ENCODE assay signal across 21 cellular contexts in the genomic region with DNA sequence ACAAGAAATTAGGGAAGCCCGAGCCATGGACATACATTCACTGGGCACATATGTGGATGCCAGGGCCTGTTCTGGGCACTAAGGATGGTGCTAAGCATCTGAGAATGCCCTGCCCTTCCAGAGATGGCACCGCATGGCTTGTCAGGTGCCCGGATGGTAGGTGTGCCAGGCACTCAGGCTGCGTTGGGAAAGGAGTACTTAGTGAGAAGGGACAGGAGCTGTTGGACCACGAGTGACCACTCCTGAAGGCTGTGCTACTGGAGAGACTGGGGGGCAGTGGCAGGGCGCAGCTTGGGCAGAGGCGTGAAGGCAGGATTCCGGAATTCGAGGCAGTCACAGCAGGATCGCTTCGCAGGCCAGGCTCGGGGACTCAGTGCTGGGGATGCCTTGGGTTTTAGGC. TPM values are rescaled to one million over a fixed set of nuclear protein-coding genes. Genes with fewer than 3 reads are reported as not detected.
DNase-seq lines count a peak whose midpoint lies in the region; ATAC-seq and TF ChIP-seq lines count a peak whose summit lies in the region.
"Had no signal": no experiment of that assay in that cellular context is flagged by ENCODE, and none has a peak within 500 bp of the region (broad histone marks: within the 10 kb centered on the region; RNA-seq: fewer than 3 reads in every experiment).

No MANE protein-coding gene starts in this region.

- POLR2A ChIA-PET in WTC11 (lab: Charles Lee) = interaction anchor here (0.5 kb wide), 1 partner anchor 22 kb away, joined by 3 read pairs; no protein-coding TSS in a partner anchor

- DNase-seq in H9 (no peak), WTC11 (ENCODE audit: low spot score) (no peak), mesenchymal stem cell (no peak), NCI-H345 (lab: John Stamatoyannopoulos, UW) (no peak)
- no peak for DNase-seq in stimulated activated effector memory CD8-positive, alpha-beta T cell treated with anti-CD3 and anti-CD28 coated beads, Interleukin-12 subunit alpha, Interleukin-12 subunit beta, amount 100 ng/mL, for 72 hours (ENCODE audit: low spot score in 2 of 2)
- DNase-seq: AML-193; CD4-positive, alpha-beta T cell; KG1; MM.1S; NCI-H2029; NCI-H446 treated with DMSO at 0.1 percent for 48 hours; NCI-H526; NCI-H82; NK-92 treated with Interleukin-12 subunit alpha and Interleukin-12 subunit beta, amount 100 ng/mL, for 24 hours; PC-3 had no signal

- H3K4me1 ChIP-seq in H9 (ENCODE audit: insufficient read depth, low read length) (no peaks in the 10 kb centered on the region), mesenchymal stem cell (ENCODE audit: control insufficient read depth, insufficient read depth, low read depth, low read length) (no peaks in the 10 kb centered on the region)
- H3K4me1 ChIP-seq: A549 had no signal

- H4K8ac ChIP-seq in H9 (replicated peaks; ENCODE audit: insufficient read length, low read depth, low read length) = no peak overlapping the region
- H4K8ac ChIP-seq in mesenchymal stem cell (ENCODE audit: low read length) = no peak overlapping the region

- H3K4me2 ChIP-seq in H9 (ENCODE audit: insufficient read depth, insufficient read length, low read length) = no peak overlapping the region
- H3K4me2 ChIP-seq in mesenchymal stem cell (ENCODE audit: low read length, poor library complexity, severe bottlenecking) = no peak overlapping the region
- H3K4me2 ChIP-seq: A549; BLaER1 treated with 17β-estradiol and CSF1 and Interleukin-3, amounts not matched to agents 10 nM and 100 nM had no signal

- H3K27me3 Mint-ChIP-seq in H9 (ENCODE audit: low read depth) (no peaks in the 10 kb centered on the region), WTC11 (ENCODE audit: low read depth) (no peaks in the 10 kb centered on the region)
- H3K27me3 Mint-ChIP-seq: CD4-positive, alpha-beta T cell had no signal

- no peak overlapping the region for H2BK5ac ChIP-seq in H9 (ENCODE audit: insufficient read length, low read length)
- H2BK5ac ChIP-seq in mesenchymal stem cell (ENCODE audit: low read depth, low read length, poor library complexity, severe bottlenecking) = no peak overlapping the region

- H3K18ac ChIP-seq in H9 (ENCODE audit: insufficient read length, low read depth, low read length) (no peak overlapping the region), mesenchymal stem cell (ENCODE audit: low read depth in 1 of 2, low read length in 2 of 2) (no peak overlapping the region)

- H3K36me3 Mint-ChIP-seq in H9 (ENCODE audit: insufficient read depth in 1 of 3, low read depth in 3 of 3) = peaks cover 29 to 65% (median 32%) of the 10 kb centered on the region in 3 experiments
- peaks cover 34% of the 10 kb centered on the region for H3K36me3 Mint-ChIP-seq in WTC11
- peaks cover 27% of the 10 kb centered on the region for H3K36me3 Mint-ChIP-seq in stimulated activated effector memory CD8-positive, alpha-beta T cell treated with anti-CD3 and anti-CD28 coated beads, Interleukin-12 subunit alpha, Interleukin-12 subunit beta, amount 100 ng/mL, for 72 hours

- H4K91ac ChIP-seq in H9 (ENCODE audit: insufficient read length, low read depth, low read length) (no peak overlapping the region), mesenchymal stem cell (ENCODE audit: low read length) (peak overlapping the region; percentile 4)

- no peaks in the 10 kb centered on the region for H3K79me1 ChIP-seq in H9 (ENCODE audit: insufficient read depth, low read depth, low read length, poor library complexity, severe bottlenecking)
- H3K79me1 ChIP-seq in mesenchymal stem cell (replicated peaks; ENCODE audit: low read length, poor library complexity, severe bottlenecking) = peaks cover 52% of the 10 kb centered on the region

- H2BK120ac ChIP-seq in H9 (ENCODE audit: low read depth, low read length, poor library complexity, severe bottlenecking) = no peak overlapping the region
- no peak overlapping the region for H2BK120ac ChIP-seq in mesenchymal stem cell (ENCODE audit: low read depth, low read length)

- no peak overlapping the region for H3K9ac ChIP-seq in H9 (ENCODE audit: extremely low read depth, insufficient read length, low read length)
- H3K9ac ChIP-seq in mesenchymal stem cell (ENCODE audit: low read length) = no peak overlapping the region
- H3K9ac ChIP-seq: BLaER1 treated with 17β-estradiol and CSF1 and Interleukin-3, amounts not matched to agents 10 nM and 100 nM had no signal

- H3K56ac ChIP-seq in H9 (ENCODE audit: insufficient read length, low read depth, low read length) = no peak overlapping the region

- H2BK12ac ChIP-seq in H9 (ENCODE audit: insufficient read length, low read depth, low read length) (no peak overlapping the region), mesenchymal stem cell (ENCODE audit: low read length in 2 of 2) (no peak overlapping the region)

- peak overlapping the region in 2 of 3 experiments; percentile 30 to 77; a peak in 4 of 7 replicates for H3K27ac Mint-ChIP-seq in H9
- peak overlapping the region; percentile 50; the same call in 1 of the 2 replicates for H3K27ac Mint-ChIP-seq in WTC11
- H3K27ac Mint-ChIP-seq in stimulated activated effector memory CD8-positive, alpha-beta T cell treated with anti-CD3 and anti-CD28 coated beads, Interleukin-12 subunit alpha, Interleukin-12 subunit beta, amount 100 ng/mL, for 72 hours = peak overlapping the region; percentile 27
- H3K27ac Mint-ChIP-seq: CD4-positive, alpha-beta T cell had no signal

- H3K23ac ChIP-seq in H9 (ENCODE audit: insufficient read length, low read depth, low read length) = no peak overlapping the region
- H3K23ac ChIP-seq in mesenchymal stem cell (ENCODE audit: low read length in 2 of 2) = no peak overlapping the region

- H3K14ac ChIP-seq in H9 (ENCODE audit: insufficient read depth, low read length) (no peak overlapping the region), mesenchymal stem cell (ENCODE audit: low read length in 2 of 2) (no peak overlapping the region)

- H3K4me3 Mint-ChIP-seq in H9 (peak overlapping the region in 1 of 2 experiments; percentile 29; a peak in 1 of 5 replicates), WTC11 (no peak overlapping the region)
- H3K4me3 Mint-ChIP-seq in stimulated activated effector memory CD8-positive, alpha-beta T cell treated with anti-CD3 and anti-CD28 coated beads, Interleukin-12 subunit alpha, Interleukin-12 subunit beta, amount 100 ng/mL, for 72 hours = no peak overlapping the region
- H3K4me3 Mint-ChIP-seq: CD4-positive, alpha-beta T cell had no signal

- H4K5ac ChIP-seq in H9 (ENCODE audit: insufficient read length, low read depth, low read length) = no peak overlapping the region

- H3K23me2 ChIP-seq in H9 (ENCODE audit: insufficient read length, low read depth, low read length, poor library complexity, severe bottlenecking) = no peaks in the 10 kb centered on the region

- H4K20me1 ChIP-seq in H9 (ENCODE audit: control insufficient read depth, insufficient read depth, insufficient read length) = no peaks in the 10 kb centered on the region

- ATAC-seq in WTC11 = no peak
- ATAC-seq in stimulated activated effector memory CD8-positive, alpha-beta T cell treated with anti-CD3 and anti-CD28 coated beads, Interleukin-12 subunit alpha, Interleukin-12 subunit beta, amount 100 ng/mL, for 72 hours = no peak
- no peak for ATAC-seq in GM18870 (IDR thresholded peaks at IDR 0.05; ENCODE audit: unreplicated experiment)
- ATAC-seq in GM21423 (IDR thresholded peaks at IDR 0.05; ENCODE audit: unreplicated experiment) = no peak
- ATAC-seq: A549, PC-3, Right ventricle myocardium inferior had no signal

- CTCF ChIA-PET in WTC11 (lab: Charles Lee) = no interaction called here

- H3K9me3 ChIP-seq in H9 (ENCODE audit: control insufficient read depth, low read depth, low read length) (no peaks in the 10 kb centered on the region), mesenchymal stem cell (ENCODE audit: control insufficient read depth, low read length) (no peaks in the 10 kb centered on the region)
- H3K9me3 ChIP-seq: A549; BLaER1 treated with 17β-estradiol and CSF1 and Interleukin-3, amounts not matched to agents 10 nM and 100 nM; SJSA1 had no signal

- no peak overlapping the region for H3K4ac ChIP-seq in H9 (ENCODE audit: low read depth, low read length)
- no peak overlapping the region for H3K4ac ChIP-seq in mesenchymal stem cell (ENCODE audit: low read depth in 1 of 2, low read length in 2 of 2)

- H2BK15ac ChIP-seq in H9 (ENCODE audit: low read depth, low read length) (no peak overlapping the region), mesenchymal stem cell (ENCODE audit: low read depth, poor library complexity, severe bottlenecking) (no peak overlapping the region)

- H2BK20ac ChIP-seq in H9 (ENCODE audit: low read depth, low read length, poor library complexity, severe bottlenecking) = no peak overlapping the region

- no peaks in the 10 kb centered on the region for H3K27me3 ChIP-seq in H9 (ENCODE audit: insufficient read depth, low read length)
- H3K27me3 ChIP-seq in mesenchymal stem cell (ENCODE audit: control insufficient read depth in 1 of 2, insufficient read depth in 1 of 2, low read length in 2 of 2) = no peaks in the 10 kb centered on the region
- H3K27me3 ChIP-seq: BLaER1 treated with 17β-estradiol and CSF1 and Interleukin-3, amounts not matched to agents 10 nM and 100 nM; SJSA1 had no signal

- TF ChIP-seq CTCF in H9 (conservative IDR thresholded peaks at IDR 0.05) (no peak), WTC11 (IDR thresholded peaks at IDR 0.05) (no peak)

- H3K4me1 Mint-ChIP-seq in H9 (no peaks in the 10 kb centered on the region), WTC11 (no peaks in the 10 kb centered on the region)
- H3K4me1 Mint-ChIP-seq in stimulated activated effector memory CD8-positive, alpha-beta T cell treated with anti-CD3 and anti-CD28 coated beads, Interleukin-12 subunit alpha, Interleukin-12 subunit beta, amount 100 ng/mL, for 72 hours = peaks cover 11% of the 10 kb centered on the region

- no peak overlapping the region for H2AFZ ChIP-seq in H9 (ENCODE audit: low read length)
- no peak overlapping the region for H2AFZ ChIP-seq in mesenchymal stem cell (ENCODE audit: low read depth, low read length)

- no peaks in the 10 kb centered on the region for H3K79me2 ChIP-seq in H9 (ENCODE audit: insufficient read depth, low read length)

- H3K36me3 ChIP-seq in mesenchymal stem cell (ENCODE audit: control insufficient read depth in 1 of 2, insufficient read depth in 2 of 2, low read depth in 1 of 2, low read length in 2 of 2) = peaks cover 59 to 81% of the 10 kb centered on the region in 2 experiments

- no peaks in the 10 kb centered on the region for H3K9me3 Mint-ChIP-seq in H9
- no peaks in the 10 kb centered on the region for H3K9me3 Mint-ChIP-seq in WTC11
- H3K9me3 Mint-ChIP-seq in stimulated activated effector memory CD8-positive, alpha-beta T cell treated with anti-CD3 and anti-CD28 coated beads, Interleukin-12 subunit alpha, Interleukin-12 subunit beta, amount 100 ng/mL, for 72 hours = no peaks in the 10 kb centered on the region
- H3K9me3 Mint-ChIP-seq: CD4-positive, alpha-beta T cell had no signal

- no CpG with 5 or more reads among the region's 12 CpGs for WGBS in H9 (ENCODE audit: extremely low coverage, insufficient read length, low lambda C conversion rate)
- WGBS in mesenchymal stem cell = 96% methylated on average over 12 of the region's 12 CpGs

- H3T11ph ChIP-seq in H9 (ENCODE audit: low read length) = no peak overlapping the region

- H3K4me3 ChIP-seq in mesenchymal stem cell (ENCODE audit: insufficient read depth in 1 of 2, low read depth in 1 of 2, low read length in 2 of 2) = no peak overlapping the region
- H3K4me3 ChIP-seq: A549; BLaER1 treated with 17β-estradiol and CSF1 and Interleukin-3, amounts not matched to agents 10 nM and 100 nM; SJSA1 had no signal

- H3K27ac ChIP-seq in H9 (ENCODE audit: insufficient read length, low read depth, low read length) (no peak overlapping the region), mesenchymal stem cell (ENCODE audit: low read length, poor library complexity, severe bottlenecking) (no peak overlapping the region)
- H3K27ac ChIP-seq: A549; BLaER1 treated with 17β-estradiol and CSF1 and Interleukin-3, amounts not matched to agents 10 nM and 100 nM; SJSA1 had no signal

- H2AK5ac ChIP-seq in H9 (ENCODE audit: insufficient read length, low read length) = no peak overlapping the region
- H2AK5ac ChIP-seq in mesenchymal stem cell (ENCODE audit: low read length, severe bottlenecking) = no peak overlapping the region

RNA-seq across cellular contexts. Expression of gene EHD2, which starts 38.0 kb away (rescaled TPM):
- total RNA-seq in H9 (2021) (18.7 and 19.7 TPM in 2 replicates), WTC11 (2021) (11.8 to 15.5 TPM (median 15.4 TPM) in 3 replicates)
- 340 TPM for polyA plus RNA-seq in mesenchymal stem cell (2013, experiment 1 of 2)
- 325 TPM for polyA plus RNA-seq in mesenchymal stem cell (2013, experiment 2 of 2)
